In genomic region chr9:3290231-3290840, GRCh38 we compare ENCODE assay signal across 1 cellular context.
TF ChIP-seq lines count a peak whose summit lies in the region.

No MANE protein-coding gene starts in this region.

TF ChIP-seq in GM23338, 12 proteins besides CTCF, POLR2A, EP300 and RAD21 (continued from another document):
- peak; percentile 68; the same call in 1 of the 2 replicates for TF ChIP-seq ZNF462 (CRISPR knock-in tag; IDR thresholded peaks at IDR 0.05)
